Comparison of ENCODE assay signal across 21 cellular contexts in genomic region chr5:180684623-180685161, GRCh38. TPM values are rescaled to one million over a fixed set of nuclear protein-coding genes. Genes with fewer than 3 reads are reported as not detected.
"Had no signal": no experiment of that assay in that cellular context is flagged by ENCODE, and none has a peak within 500 bp of the region (broad histone marks: within the 10 kb centered on the region; RNA-seq: fewer than 3 reads in every experiment).

No MANE protein-coding gene starts in this region.

- H3K4me3 ChIP-seq: adrenal gland, esophagus squamous epithelium, ovary, psoas muscle, SK-N-MC, tibial nerve, uterus had no signal

- H3K4me3 Mint-ChIP-seq: activated B cell treated with CpG ODN at 0.5 μM for 24 hours; activated T-cell treated with anti-CD3 and anti-CD28 coated beads, Interleukin-2, amount 50 U/mL, for 4 hours; dendritic cell treated with granulocyte-macrophage colony-stimulating factor and Interleukin-4, amounts not matched to agents 40 ng/mL and 50 ng/mL, for 4 days; natural killer cell; stimulated activated effector memory CD8-positive, alpha-beta T cell treated with anti-CD3 and anti-CD28 coated beads, Interleukin-12 subunit alpha, Interleukin-12 subunit beta, amount 100 ng/mL, for 72 hours had no signal

- H3K36me3 Mint-ChIP-seq: natural killer cell; stimulated activated effector memory CD8-positive, alpha-beta T cell treated with anti-CD3 and anti-CD28 coated beads, Interleukin-12 subunit alpha, Interleukin-12 subunit beta, amount 100 ng/mL, for 72 hours had no signal

- H3K27ac Mint-ChIP-seq: activated B cell treated with CpG ODN at 0.5 μM for 24 hours; dendritic cell treated with granulocyte-macrophage colony-stimulating factor and Interleukin-4, amounts not matched to agents 40 ng/mL and 50 ng/mL, for 4 days; natural killer cell; stimulated activated effector memory CD8-positive, alpha-beta T cell treated with anti-CD3 and anti-CD28 coated beads, Interleukin-12 subunit alpha, Interleukin-12 subunit beta, amount 100 ng/mL, for 72 hours had no signal

- ATAC-seq: activated T-cell treated with anti-CD3 and anti-CD28 coated beads, Interleukin-2, amount 50 U/mL, for 4 hours; left cardiac atrium; natural killer cell; psoas muscle; sciatic nerve; stimulated activated effector memory CD8-positive, alpha-beta T cell treated with anti-CD3 and anti-CD28 coated beads, Interleukin-12 subunit alpha, Interleukin-12 subunit beta, amount 100 ng/mL, for 72 hours had no signal

- DNase-seq: activated B cell treated with CpG ODN at 0.5 μM for 24 hours; activated CD4-positive, alpha-beta T cell treated with anti-CD3 and anti-CD28 coated beads for 4 hours; activated CD8-positive, alpha-beta memory T cell treated with anti-CD3 and anti-CD28 coated beads, Interleukin-2, amount 50 U/mL, for 4 hours; activated effector memory CD4-positive, alpha-beta T cell treated with anti-CD3 and anti-CD28 coated beads, Interleukin-2, amount 50 U/mL, for 16 hours; activated T-cell treated with anti-CD3 and anti-CD28 coated beads, Interleukin-2, amount 50 U/mL, for 4 hours; adrenal gland; effector memory CD4-positive, alpha-beta T cell; esophagus squamous epithelium; left cardiac atrium; mesenchymal stem cell; natural killer cell; ovary; psoas muscle; stimulated activated CD4-positive, alpha-beta T cell treated with anti-CD3 and anti-CD28 coated beads, Interleukin-4, amount 100 ng/mL, for 24 hours; uterus had no signal

- H3K4me1 Mint-ChIP-seq: activated B cell treated with CpG ODN at 0.5 μM for 24 hours had no signal

- H3K9me3 Mint-ChIP-seq: activated B cell treated with CpG ODN at 0.5 μM for 24 hours; activated T-cell treated with anti-CD3 and anti-CD28 coated beads, Interleukin-2, amount 50 U/mL, for 4 hours; dendritic cell treated with granulocyte-macrophage colony-stimulating factor and Interleukin-4, amounts not matched to agents 40 ng/mL and 50 ng/mL, for 4 days; natural killer cell; stimulated activated effector memory CD8-positive, alpha-beta T cell treated with anti-CD3 and anti-CD28 coated beads, Interleukin-12 subunit alpha, Interleukin-12 subunit beta, amount 100 ng/mL, for 72 hours had no signal

RNA-seq across cellular contexts. Expression of gene OR2Y1, which starts 55.2 kb away (rescaled TPM):
- polyA plus RNA-seq: adrenal gland, endothelial cell of umbilical vein, ovary, psoas muscle had no signal
